1 cellular context compared by ENCODE assay signal in the genomic region with DNA sequence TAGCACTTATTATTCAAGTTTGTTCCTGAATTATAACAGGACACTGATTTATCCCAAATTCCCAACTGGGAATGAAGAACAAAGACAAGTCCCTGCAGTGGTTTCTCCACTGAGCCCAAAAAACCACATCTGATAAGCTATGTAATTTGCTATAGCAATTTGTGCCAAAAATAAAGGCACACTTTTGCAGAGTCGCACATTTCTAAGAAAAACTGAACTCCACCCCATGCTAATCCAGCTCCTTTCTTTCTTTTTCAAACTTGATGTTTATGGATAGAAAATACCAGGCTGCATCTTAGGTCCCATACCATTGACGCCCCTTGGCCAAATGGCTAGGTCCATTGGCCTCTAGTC.
TF ChIP-seq lines count a peak whose summit lies in the region.

No MANE protein-coding gene starts in this region.

TF ChIP-seq in K562, 482 proteins besides CTCF, POLR2A, EP300 and RAD21:
- TF ChIP-seq ARID1B (IDR thresholded peaks at IDR 0.05): 0 out of 2 replicates have a peak, but pooled peaks have one; percentile 7
- TF ChIP-seq NCOA4 (IDR thresholded peaks at IDR 0.05; ENCODE audit: partially characterized antibody): no peak
- no peak for TF ChIP-seq GTF2E2 (tag; IDR thresholded peaks at IDR 0.05)
- TF ChIP-seq SMARCE1 (IDR thresholded peaks at IDR 0.05): peak; percentile 44; the same call in 1 of the 2 replicates
- TF ChIP-seq TEAD4 (IDR thresholded peaks at IDR 0.05; ENCODE audit: low read length): peak; percentile 33; the same call in 1 of the 2 replicates
- TF ChIP-seq TEAD4 (CRISPR knock-in tag; IDR thresholded peaks at IDR 0.05; ENCODE audit: borderline replicate concordance): no peak
- peak in 1 of 2 experiments; percentile 60; a peak in 1 of 4 replicates for TF ChIP-seq RCOR1 (IDR thresholded peaks at IDR 0.05; ENCODE audit: borderline replicate concordance in 1 of 2, low read depth in 2 of 2, low read length in 2 of 2)
- peak; percentile 53; the same call in 1 of the 2 replicates for TF ChIP-seq SOX6 (IDR thresholded peaks at IDR 0.05)
- no peak for TF ChIP-seq SPI1 (IDR thresholded peaks at IDR 0.05; ENCODE audit: borderline replicate concordance, low read depth, low read length)
- TF ChIP-seq CXXC5 (CRISPR knock-in tag; IDR thresholded peaks at IDR 0.05): 0 out of 2 replicates have a peak, but pooled peaks have one; percentile 15
- no peak for TF ChIP-seq KDM5B (IDR thresholded peaks at IDR 0.05; ENCODE audit: insufficient replicate concordance, low read depth, low read length)
- 0 out of 2 replicates have a peak, but pooled peaks have one; percentile 22 for TF ChIP-seq ESRRA (IDR thresholded peaks at IDR 0.05; ENCODE audit: borderline replicate concordance, low read depth)
- TF ChIP-seq ZNF766 (CRISPR knock-in tag; conservative IDR thresholded peaks at IDR 0.05): 0 out of 2 replicates have a peak, but pooled peaks have one; percentile 28
- TF ChIP-seq, protein P1, sequence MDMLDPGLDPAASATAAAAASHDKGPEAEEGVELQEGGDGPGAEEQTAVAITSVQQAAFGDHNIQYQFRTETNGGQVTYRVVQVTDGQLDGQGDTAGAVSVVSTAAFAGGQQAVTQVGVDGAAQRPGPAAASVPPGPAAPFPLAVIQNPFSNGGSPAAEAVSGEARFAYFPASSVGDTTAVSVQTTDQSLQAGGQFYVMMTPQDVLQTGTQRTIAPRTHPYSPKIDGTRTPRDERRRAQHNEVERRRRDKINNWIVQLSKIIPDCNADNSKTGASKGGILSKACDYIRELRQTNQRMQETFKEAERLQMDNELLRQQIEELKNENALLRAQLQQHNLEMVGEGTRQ (CRISPR knock-in tag; IDR thresholded peaks at IDR 0.05): no peak
- TF ChIP-seq, protein P2, sequence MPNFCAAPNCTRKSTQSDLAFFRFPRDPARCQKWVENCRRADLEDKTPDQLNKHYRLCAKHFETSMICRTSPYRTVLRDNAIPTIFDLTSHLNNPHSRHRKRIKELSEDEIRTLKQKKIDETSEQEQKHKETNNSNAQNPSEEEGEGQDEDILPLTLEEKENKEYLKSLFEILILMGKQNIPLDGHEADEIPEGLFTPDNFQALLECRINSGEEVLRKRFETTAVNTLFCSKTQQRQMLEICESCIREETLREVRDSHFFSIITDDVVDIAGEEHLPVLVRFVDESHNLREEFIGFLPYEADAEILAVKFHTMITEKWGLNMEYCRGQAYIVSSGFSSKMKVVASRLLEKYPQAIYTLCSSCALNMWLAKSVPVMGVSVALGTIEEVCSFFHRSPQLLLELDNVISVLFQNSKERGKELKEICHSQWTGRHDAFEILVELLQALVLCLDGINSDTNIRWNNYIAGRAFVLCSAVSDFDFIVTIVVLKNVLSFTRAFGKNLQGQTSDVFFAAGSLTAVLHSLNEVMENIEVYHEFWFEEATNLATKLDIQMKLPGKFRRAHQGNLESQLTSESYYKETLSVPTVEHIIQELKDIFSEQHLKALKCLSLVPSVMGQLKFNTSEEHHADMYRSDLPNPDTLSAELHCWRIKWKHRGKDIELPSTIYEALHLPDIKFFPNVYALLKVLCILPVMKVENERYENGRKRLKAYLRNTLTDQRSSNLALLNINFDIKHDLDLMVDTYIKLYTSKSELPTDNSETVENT (CRISPR knock-in tag; IDR thresholded peaks at IDR 0.05): no peak
- no peak for TF ChIP-seq RFX1 (IDR thresholded peaks at IDR 0.05)
